ENCODE assay signal across 27 cellular contexts in genomic region chr4:15562114-15562513, GRCh38.
DNase-seq lines count a peak whose midpoint lies in the region; ATAC-seq and TF ChIP-seq lines count a peak whose summit lies in the region.
"Had no signal": no experiment of that assay in that cellular context is flagged by ENCODE, and none has a peak within 500 bp of the region (broad histone marks: within the 10 kb centered on the region; RNA-seq: fewer than 3 reads in every experiment).

No MANE protein-coding gene starts in this region.

- H3K9me3 ChIP-seq in right cardiac atrium (ENCODE audit: control insufficient read depth, low read length) (no peaks in the 10 kb centered on the region), right atrium auricular region (no peaks in the 10 kb centered on the region)
- H3K9me3 ChIP-seq: neutrophil, Peyer's patch, prostate gland, thyroid gland had no signal

- peaks cover 18% of the 10 kb centered on the region for H3K36me3 ChIP-seq in right atrium auricular region

- ATAC-seq in right cardiac atrium: peak; percentile 21 to 68

- intact Hi-C loops in right cardiac atrium (cut with DNase I): no loop called here

- H3K4me1 ChIP-seq in right cardiac atrium (ENCODE audit: control insufficient read depth, insufficient read depth, low read length) (no peaks in the 10 kb centered on the region), right atrium auricular region (no peaks in the 10 kb centered on the region)
- H3K4me1 ChIP-seq: prostate gland, thyroid gland had no signal

- no peak overlapping the region for H3K4me3 ChIP-seq in right cardiac atrium (ENCODE audit: low read length)
- no peak overlapping the region for H3K4me3 ChIP-seq in right atrium auricular region
- no peak overlapping the region for H3K4me3 ChIP-seq in fibroblast of the aortic adventitia (ENCODE audit: low read depth, low read length)
- H3K4me3 ChIP-seq: lung, Peyer's patch, prostate gland, thyroid gland had no signal

- 58% methylated on average over 3 of the region's 3 CpGs for WGBS in right cardiac atrium

- no peaks in the 10 kb centered on the region for H3K27me3 ChIP-seq in right cardiac atrium (ENCODE audit: control insufficient read depth, insufficient read depth)
- no peaks in the 10 kb centered on the region for H3K27me3 ChIP-seq in right atrium auricular region
- H3K27me3 ChIP-seq: neutrophil, Peyer's patch, thyroid gland had no signal

- H3K27ac ChIP-seq in right cardiac atrium (ENCODE audit: low read length) (no peak overlapping the region), right atrium auricular region (no peak overlapping the region)
- H3K27ac ChIP-seq: neutrophil, Peyer's patch, prostate gland, thyroid gland had no signal

- no peak for DNase-seq in right cardiac atrium
- DNase-seq in right atrium auricular region (ENCODE audit: low spot score): no peak
- DNase-seq in fibroblast of the aortic adventitia (ENCODE audit: low read depth): peak; percentile 22
- DNase-seq in midbrain (lab: John Stamatoyannopoulos, UW): peak; percentile 73
- no peak for DNase-seq in NOMO-1 (lab: John Stamatoyannopoulos, UW; ENCODE audit: unreplicated experiment in 2 of 2)
- DNase-seq in dedifferentiated amniotic fluid mesenchymal stem cell (ENCODE audit: extremely low spot score): no peak
- no peak for DNase-seq in T-helper 1 cell
- DNase-seq in AML-193 (lab: John Stamatoyannopoulos, UW): no peak
- DNase-seq: 8988T; activated CD4-positive, alpha-beta T cell treated with anti-CD3 and anti-CD28 coated beads, Interleukin-2, amount 50 U/mL, for 48 hours; activated CD8-positive, alpha-beta memory T cell treated with anti-CD3 and anti-CD28 coated beads, Interleukin-2, amount 50 U/mL, for 4 hours; activated naive CD4-positive, alpha-beta T cell treated with anti-CD3 and anti-CD28 coated beads, Interleukin-2, amount 10 ng/mL, durations not matched to agents 7 days and 5 days; CD4-positive, alpha-beta memory T cell; cortex of kidney; DMS 273 treated with DMSO at 0.1 percent for 48 hours; glutamatergic neuron; GOT3; kidney glomerular epithelial cell; NCI-H1092; NCI-H187; NCI-H526; Peyer's patch; stimulated activated naive CD4-positive, alpha-beta T cell treated with Interleukin-2 at 50 U/mL for 16 hours; thyroid gland had no signal

- TF ChIP-seq CTCF in right atrium auricular region (IDR thresholded peaks at IDR 0.05) (no peak), fibroblast of the aortic adventitia (IDR thresholded peaks at IDR 0.05; ENCODE audit: insufficient read depth, low read length) (no peak)

Comparison
In these comparisons a context has a peak if more than half of its experiments do, and no peak if none do; other contexts are left out.
1. DNase-seq: peak in fibroblast of the aortic adventitia (single experiment) and midbrain (single experiment); none in right cardiac atrium (0 of 3), right atrium auricular region (single experiment), NOMO-1 (0 of 2), dedifferentiated amniotic fluid mesenchymal stem cell (single experiment), T-helper 1 cell (0 of 5) and AML-193 (0 of 2).